7 cellular contexts compared by ENCODE assay signal in genomic region chr16:69563605-69564580, GRCh38.
DNase-seq lines count a peak whose midpoint lies in the region; ATAC-seq lines count a peak whose summit lies in the region.

No MANE protein-coding gene starts in this region.

- CTCF ChIA-PET in activated naive CD4-positive, alpha-beta T cell treated with anti-CD3 and anti-CD28 coated beads, Interleukin-2, amount 10 ng/mL, durations not matched to agents 7 days and 5 days (lab: Charles Lee), result interaction anchor here (0.8 to 1.6 kb wide), 4 partner anchors 69 to 170 kb away, joined by 3 to 12 read pairs (median 4); no protein-coding TSS in a partner anchor

- no peaks in the 10 kb centered on the region for H3K27me3 Mint-ChIP-seq in activated naive CD4-positive, alpha-beta T cell treated with anti-CD3 and anti-CD28 coated beads, Interleukin-2, amount 10 ng/mL, durations not matched to agents 7 days and 5 days

- H3K36me3 Mint-ChIP-seq in activated naive CD4-positive, alpha-beta T cell treated with anti-CD3 and anti-CD28 coated beads, Interleukin-2, amount 10 ng/mL, durations not matched to agents 7 days and 5 days, result peaks cover 3% of the 10 kb centered on the region

- no peaks in the 10 kb centered on the region for H3K9me3 Mint-ChIP-seq in activated naive CD4-positive, alpha-beta T cell treated with anti-CD3 and anti-CD28 coated beads, Interleukin-2, amount 10 ng/mL, durations not matched to agents 7 days and 5 days

- peak overlapping the region; percentile 90 for H3K4me3 Mint-ChIP-seq in activated naive CD4-positive, alpha-beta T cell treated with anti-CD3 and anti-CD28 coated beads, Interleukin-2, amount 10 ng/mL, durations not matched to agents 7 days and 5 days

- peak; percentile 71 for DNase-seq in SIG-M5 treated with dmso at 0.1 percent for 504 hours (lab: John Stamatoyannopoulos, UW; ENCODE audit: unreplicated experiment)
- peak; percentile 49 for DNase-seq in activated naive CD4-positive, alpha-beta T cell treated with anti-CD3 and anti-CD28 coated beads, Interleukin-2, amount 10 ng/mL, durations not matched to agents 7 days and 5 days
- peak; percentile 27 for DNase-seq in left kidney (ENCODE audit: low read depth, low spot score)
- peak; percentile 25 for DNase-seq in stimulated activated CD8-positive, alpha-beta memory T cell treated with anti-CD3 and anti-CD28 coated beads, Interleukin-7, amount 100 ng/mL, for 24 hours (ENCODE audit: low read depth)

- ATAC-seq in GM18873 (IDR thresholded peaks at IDR 0.05; ENCODE audit: low FRiP score, unreplicated experiment), result peak; percentile 51
- ATAC-seq in HG03108 (IDR thresholded peaks at IDR 0.05; ENCODE audit: unreplicated experiment), result peak; percentile 44
- ATAC-seq in GM18519 (IDR thresholded peaks at IDR 0.05; ENCODE audit: low FRiP score, unreplicated experiment), result no peak

- peak overlapping the region; percentile 95 for H3K27ac Mint-ChIP-seq in activated naive CD4-positive, alpha-beta T cell treated with anti-CD3 and anti-CD28 coated beads, Interleukin-2, amount 10 ng/mL, durations not matched to agents 7 days and 5 days

- peaks cover 39% of the 10 kb centered on the region for H3K4me1 Mint-ChIP-seq in activated naive CD4-positive, alpha-beta T cell treated with anti-CD3 and anti-CD28 coated beads, Interleukin-2, amount 10 ng/mL, durations not matched to agents 7 days and 5 days
